In the genomic region with DNA sequence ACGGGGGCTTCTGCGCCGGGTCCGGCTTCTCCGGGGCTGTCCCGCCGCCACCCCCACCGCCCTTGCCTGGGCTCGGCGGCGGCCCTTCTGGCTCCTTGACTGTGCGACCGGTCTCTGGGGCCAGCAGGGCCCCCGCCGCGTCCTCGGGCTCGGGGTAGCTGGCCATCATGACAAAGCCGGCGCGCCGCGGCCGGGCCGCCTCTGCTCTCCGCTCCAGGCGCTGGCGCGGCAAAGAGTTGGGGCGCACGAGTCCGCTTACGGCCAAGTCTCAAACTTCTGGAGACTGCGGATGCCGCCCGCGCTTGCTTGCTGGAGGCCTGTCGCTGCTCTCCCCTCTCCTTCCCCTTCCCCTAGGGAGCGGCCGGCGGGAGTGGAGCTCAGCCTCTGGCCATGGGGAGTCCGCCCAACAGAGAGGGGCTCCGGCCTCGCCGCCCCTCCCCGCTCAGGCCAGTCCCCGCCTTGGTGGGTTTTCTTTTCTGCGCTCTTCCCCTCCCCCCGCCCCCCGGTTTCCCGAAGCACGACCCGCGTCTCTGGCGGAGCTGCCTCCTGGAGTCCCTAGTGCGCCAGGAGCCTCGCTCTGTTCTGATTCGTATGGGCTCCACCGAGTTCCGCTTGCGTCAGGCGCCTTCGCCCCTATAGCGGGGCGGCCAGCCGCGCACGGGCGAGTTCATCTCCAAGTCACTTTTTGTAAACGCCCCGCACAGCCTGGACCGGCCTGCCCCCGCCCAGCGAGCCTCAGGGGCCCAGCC, we compare ENCODE assay signal across 1 cellular context.
TF ChIP-seq lines count a peak whose summit lies in the region.

TSS of gene FOXL2 (minus strand) at position 584 of the 749 bp plus-strand sequence. CDS start at position 169, 415 bp downstream.
TSS of gene FOXL2NB (plus strand) at position 664 of the 749 bp plus-strand sequence. CDS start 148 bp downstream, outside the sequence.

TF ChIP-seq in WTC11, 78 proteins besides CTCF, POLR2A, EP300 and RAD21 (continued from another document):
- TF ChIP-seq, protein P1, sequence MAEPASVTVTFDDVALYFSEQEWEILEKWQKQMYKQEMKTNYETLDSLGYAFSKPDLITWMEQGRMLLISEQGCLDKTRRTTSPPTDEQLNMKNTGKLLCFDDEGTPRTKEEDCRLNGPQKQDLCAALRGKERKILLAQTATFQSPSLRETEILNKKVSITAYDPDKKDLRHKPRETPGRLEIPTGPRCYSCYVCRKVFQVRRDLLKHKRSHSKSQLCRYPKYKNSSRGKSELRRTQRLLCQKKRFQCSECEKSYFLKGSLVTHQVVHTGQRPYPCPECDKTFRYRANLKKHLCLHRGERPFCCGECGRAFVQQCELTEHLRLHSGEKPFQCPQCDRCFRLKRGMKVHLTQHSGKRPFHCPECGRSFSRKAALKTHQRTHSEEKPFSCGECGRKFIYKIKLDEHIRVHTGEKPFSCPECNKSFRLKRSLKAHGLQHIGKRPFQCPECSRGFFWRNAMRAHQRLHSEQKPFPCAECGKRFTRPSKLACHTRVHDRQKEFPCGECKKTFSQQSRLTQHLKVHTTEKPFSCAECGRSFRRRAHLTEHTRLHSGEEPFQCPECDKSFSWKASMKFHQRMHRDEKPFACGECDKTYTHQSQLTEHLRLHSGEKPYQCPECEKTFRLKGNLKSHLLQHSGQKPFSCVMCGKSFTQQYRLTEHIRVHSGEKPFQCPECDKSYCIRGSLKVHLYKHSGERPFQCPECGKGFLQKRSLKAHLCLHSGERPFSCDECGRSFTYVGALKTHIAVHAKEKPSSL (CRISPR knock-in tag; conservative IDR thresholded peaks at IDR 0.05): no peak
- peak; percentile 62; the same call in 1 of the 2 replicates for TF ChIP-seq KAT7 (CRISPR knock-in tag; IDR thresholded peaks at IDR 0.05; ENCODE audit: borderline replicate concordance)
- no peak for TF ChIP-seq PREB (CRISPR knock-in tag; IDR thresholded peaks at IDR 0.05; ENCODE audit: borderline replicate concordance)
- TF ChIP-seq SMAD4 (CRISPR knock-in tag; IDR thresholded peaks at IDR 0.05): 0 out of 2 replicates have a peak, but pooled peaks have one; percentile 40
- no peak for TF ChIP-seq ZNF317 (CRISPR knock-in tag; IDR thresholded peaks at IDR 0.05; ENCODE audit: borderline replicate concordance, low read depth)
- no peak for TF ChIP-seq ZNF263 (CRISPR knock-in tag; IDR thresholded peaks at IDR 0.05; ENCODE audit: low read depth)
- TF ChIP-seq, protein P2, sequence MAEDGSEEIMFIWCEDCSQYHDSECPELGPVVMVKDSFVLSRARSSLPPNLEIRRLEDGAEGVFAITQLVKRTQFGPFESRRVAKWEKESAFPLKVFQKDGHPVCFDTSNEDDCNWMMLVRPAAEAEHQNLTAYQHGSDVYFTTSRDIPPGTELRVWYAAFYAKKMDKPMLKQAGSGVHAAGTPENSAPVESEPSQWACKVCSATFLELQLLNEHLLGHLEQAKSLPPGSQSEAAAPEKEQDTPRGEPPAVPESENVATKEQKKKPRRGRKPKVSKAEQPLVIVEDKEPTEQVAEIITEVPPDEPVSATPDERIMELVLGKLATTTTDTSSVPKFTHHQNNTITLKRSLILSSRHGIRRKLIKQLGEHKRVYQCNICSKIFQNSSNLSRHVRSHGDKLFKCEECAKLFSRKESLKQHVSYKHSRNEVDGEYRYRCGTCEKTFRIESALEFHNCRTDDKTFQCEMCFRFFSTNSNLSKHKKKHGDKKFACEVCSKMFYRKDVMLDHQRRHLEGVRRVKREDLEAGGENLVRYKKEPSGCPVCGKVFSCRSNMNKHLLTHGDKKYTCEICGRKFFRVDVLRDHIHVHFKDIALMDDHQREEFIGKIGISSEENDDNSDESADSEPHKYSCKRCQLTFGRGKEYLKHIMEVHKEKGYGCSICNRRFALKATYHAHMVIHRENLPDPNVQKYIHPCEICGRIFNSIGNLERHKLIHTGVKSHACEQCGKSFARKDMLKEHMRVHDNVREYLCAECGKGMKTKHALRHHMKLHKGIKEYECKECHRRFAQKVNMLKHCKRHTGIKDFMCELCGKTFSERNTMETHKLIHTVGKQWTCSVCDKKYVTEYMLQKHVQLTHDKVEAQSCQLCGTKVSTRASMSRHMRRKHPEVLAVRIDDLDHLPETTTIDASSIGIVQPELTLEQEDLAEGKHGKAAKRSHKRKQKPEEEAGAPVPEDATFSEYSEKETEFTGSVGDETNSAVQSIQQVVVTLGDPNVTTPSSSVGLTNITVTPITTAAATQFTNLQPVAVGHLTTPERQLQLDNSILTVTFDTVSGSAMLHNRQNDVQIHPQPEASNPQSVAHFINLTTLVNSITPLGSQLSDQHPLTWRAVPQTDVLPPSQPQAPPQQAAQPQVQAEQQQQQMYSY (CRISPR knock-in tag; IDR thresholded peaks at IDR 0.05): no peak
- TF ChIP-seq PRRX2 (CRISPR knock-in tag; IDR thresholded peaks at IDR 0.05): no peak
- TF ChIP-seq, protein P3, sequence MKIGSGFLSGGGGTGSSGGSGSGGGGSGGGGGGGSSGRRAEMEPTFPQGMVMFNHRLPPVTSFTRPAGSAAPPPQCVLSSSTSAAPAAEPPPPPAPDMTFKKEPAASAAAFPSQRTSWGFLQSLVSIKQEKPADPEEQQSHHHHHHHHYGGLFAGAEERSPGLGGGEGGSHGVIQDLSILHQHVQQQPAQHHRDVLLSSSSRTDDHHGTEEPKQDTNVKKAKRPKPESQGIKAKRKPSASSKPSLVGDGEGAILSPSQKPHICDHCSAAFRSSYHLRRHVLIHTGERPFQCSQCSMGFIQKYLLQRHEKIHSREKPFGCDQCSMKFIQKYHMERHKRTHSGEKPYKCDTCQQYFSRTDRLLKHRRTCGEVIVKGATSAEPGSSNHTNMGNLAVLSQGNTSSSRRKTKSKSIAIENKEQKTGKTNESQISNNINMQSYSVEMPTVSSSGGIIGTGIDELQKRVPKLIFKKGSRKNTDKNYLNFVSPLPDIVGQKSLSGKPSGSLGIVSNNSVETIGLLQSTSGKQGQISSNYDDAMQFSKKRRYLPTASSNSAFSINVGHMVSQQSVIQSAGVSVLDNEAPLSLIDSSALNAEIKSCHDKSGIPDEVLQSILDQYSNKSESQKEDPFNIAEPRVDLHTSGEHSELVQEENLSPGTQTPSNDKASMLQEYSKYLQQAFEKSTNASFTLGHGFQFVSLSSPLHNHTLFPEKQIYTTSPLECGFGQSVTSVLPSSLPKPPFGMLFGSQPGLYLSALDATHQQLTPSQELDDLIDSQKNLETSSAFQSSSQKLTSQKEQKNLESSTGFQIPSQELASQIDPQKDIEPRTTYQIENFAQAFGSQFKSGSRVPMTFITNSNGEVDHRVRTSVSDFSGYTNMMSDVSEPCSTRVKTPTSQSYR (CRISPR knock-in tag; IDR thresholded peaks at IDR 0.05): 0 out of 2 replicates have a peak, but pooled peaks have one; percentile 15
- 0 out of 2 replicates have a peak, but pooled peaks have one; percentile 33 for TF ChIP-seq ZBTB21 (CRISPR knock-in tag; IDR thresholded peaks at IDR 0.05; ENCODE audit: borderline replicate concordance)
- TF ChIP-seq, protein P4, sequence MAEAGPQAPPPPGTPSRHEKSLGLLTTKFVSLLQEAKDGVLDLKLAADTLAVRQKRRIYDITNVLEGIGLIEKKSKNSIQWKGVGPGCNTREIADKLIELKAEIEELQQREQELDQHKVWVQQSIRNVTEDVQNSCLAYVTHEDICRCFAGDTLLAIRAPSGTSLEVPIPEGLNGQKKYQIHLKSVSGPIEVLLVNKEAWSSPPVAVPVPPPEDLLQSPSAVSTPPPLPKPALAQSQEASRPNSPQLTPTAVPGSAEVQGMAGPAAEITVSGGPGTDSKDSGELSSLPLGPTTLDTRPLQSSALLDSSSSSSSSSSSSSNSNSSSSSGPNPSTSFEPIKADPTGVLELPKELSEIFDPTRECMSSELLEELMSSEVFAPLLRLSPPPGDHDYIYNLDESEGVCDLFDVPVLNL (CRISPR knock-in tag; IDR thresholded peaks at IDR 0.05; ENCODE audit: borderline replicate concordance, low read depth): 0 out of 2 replicates have a peak, but pooled peaks have one; percentile 17
- no peak for TF ChIP-seq HMGA2 (CRISPR knock-in tag; IDR thresholded peaks at IDR 0.05)
- TF ChIP-seq TP53 (CRISPR knock-in tag; IDR thresholded peaks at IDR 0.05): 0 out of 2 replicates have a peak, but pooled peaks have one; percentile 25
